Comparison of ENCODE assay signal across 1 cellular context in genomic region chr19:55581828-55582223, GRCh38.
TF ChIP-seq lines count a peak whose summit lies in the region.

No MANE protein-coding gene starts in this region.

TF ChIP-seq in HepG2, 621 proteins besides CTCF, POLR2A, EP300 and RAD21:
- 0 out of 2 replicates have a peak, but pooled peaks have one; percentile 11 for TF ChIP-seq PBX2 (CRISPR knock-in tag; IDR thresholded peaks at IDR 0.05)
- TF ChIP-seq PAWR (CRISPR knock-in tag; IDR thresholded peaks at IDR 0.05; ENCODE audit: borderline replicate concordance) = no peak
- 0 out of 2 replicates have a peak, but pooled peaks have one; percentile 7 for TF ChIP-seq CSRNP1 (CRISPR knock-in tag; IDR thresholded peaks at IDR 0.05)
- TF ChIP-seq ZNF644 (CRISPR knock-in tag; IDR thresholded peaks at IDR 0.05; ENCODE audit: low read depth) = 0 out of 2 replicates have a peak, but pooled peaks have one; percentile 11
- TF ChIP-seq CREB1 (IDR thresholded peaks at IDR 0.05) = no peak
- TF ChIP-seq CREB1 (CRISPR knock-in tag; IDR thresholded peaks at IDR 0.05) = peak; percentile 6
- no peak for TF ChIP-seq RFX5 (IDR thresholded peaks at IDR 0.05; ENCODE audit: low read depth, low read length)
- 0 out of 2 replicates have a peak, but pooled peaks have one; percentile 37 for TF ChIP-seq ZNF30 (CRISPR knock-in tag; IDR thresholded peaks at IDR 0.05)
- no peak for TF ChIP-seq ZNF598 (CRISPR knock-in tag; IDR thresholded peaks at IDR 0.05; ENCODE audit: borderline replicate concordance)
- TF ChIP-seq, protein P1, sequence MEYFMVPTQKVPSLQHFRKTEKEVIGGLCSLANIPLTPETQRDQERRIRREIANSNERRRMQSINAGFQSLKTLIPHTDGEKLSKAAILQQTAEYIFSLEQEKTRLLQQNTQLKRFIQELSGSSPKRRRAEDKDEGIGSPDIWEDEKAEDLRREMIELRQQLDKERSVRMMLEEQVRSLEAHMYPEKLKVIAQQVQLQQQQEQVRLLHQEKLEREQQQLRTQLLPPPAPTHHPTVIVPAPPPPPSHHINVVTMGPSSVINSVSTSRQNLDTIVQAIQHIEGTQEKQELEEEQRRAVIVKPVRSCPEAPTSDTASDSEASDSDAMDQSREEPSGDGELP (IDR thresholded peaks at IDR 0.05; ENCODE audit: borderline replicate concordance, low read depth) = peak; percentile 82
- TF ChIP-seq DPF2 (CRISPR knock-in tag; IDR thresholded peaks at IDR 0.05; ENCODE audit: borderline replicate concordance, low read depth) = no peak
- TF ChIP-seq LCORL (IDR thresholded peaks at IDR 0.05) = no peak
- peak; percentile 54; the same call in 1 of the 2 replicates for TF ChIP-seq LCORL (CRISPR knock-in tag; IDR thresholded peaks at IDR 0.05)
- TF ChIP-seq SOX13 (IDR thresholded peaks at IDR 0.05) = no peak
- peak in 1 of 2 experiments; percentile 52; a peak in 1 of 4 replicates for TF ChIP-seq SOX13 (CRISPR knock-in tag; conservative IDR thresholded peaks at IDR 0.05 in 1 of 2, IDR thresholded peaks at IDR 0.05 in 1 of 2)
- 0 out of 2 replicates have a peak, but pooled peaks have one; percentile 5 for TF ChIP-seq FOXA3 (CRISPR knock-in tag; IDR thresholded peaks at IDR 0.05)
- TF ChIP-seq TEAD3 (CRISPR knock-in tag; optimal IDR thresholded peaks at IDR 0.05; ENCODE audit: borderline replicate concordance) = peak; percentile 78
- 0 out of 2 replicates have a peak, but pooled peaks have one; percentile 5 for TF ChIP-seq MAFF (IDR thresholded peaks at IDR 0.05; ENCODE audit: low read depth, low read length)
- 0 out of 2 replicates have a peak, but pooled peaks have one; percentile 13 for TF ChIP-seq ZSCAN9 (CRISPR knock-in tag; IDR thresholded peaks at IDR 0.05; ENCODE audit: borderline replicate concordance)
- TF ChIP-seq, protein P2, sequence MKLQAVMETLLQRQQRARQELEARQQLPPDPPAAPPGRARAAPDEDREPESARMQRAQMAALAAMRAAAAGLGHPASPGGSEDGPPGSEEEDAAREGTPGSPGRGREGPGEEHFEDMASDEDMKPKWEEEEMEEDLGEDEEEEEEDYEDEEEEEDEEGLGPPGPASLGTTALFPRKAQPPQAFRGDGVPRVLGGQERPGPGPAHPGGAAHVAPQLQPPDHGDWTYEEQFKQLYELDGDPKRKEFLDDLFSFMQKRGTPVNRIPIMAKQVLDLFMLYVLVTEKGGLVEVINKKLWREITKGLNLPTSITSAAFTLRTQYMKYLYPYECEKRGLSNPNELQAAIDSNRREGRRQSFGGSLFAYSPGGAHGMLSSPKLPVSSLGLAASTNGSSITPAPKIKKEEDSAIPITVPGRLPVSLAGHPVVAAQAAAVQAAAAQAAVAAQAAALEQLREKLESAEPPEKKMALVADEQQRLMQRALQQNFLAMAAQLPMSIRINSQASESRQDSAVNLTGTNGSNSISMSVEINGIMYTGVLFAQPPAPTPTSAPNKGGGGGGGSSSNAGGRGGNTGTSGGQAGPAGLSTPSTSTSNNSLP (IDR thresholded peaks at IDR 0.05; ENCODE audit: low read depth, low read length) = peak; percentile 93
- peak; percentile 55 for TF ChIP-seq SRF (IDR thresholded peaks at IDR 0.05; ENCODE audit: low read depth, low read length)
- TF ChIP-seq SP5 (CRISPR knock-in tag; IDR thresholded peaks at IDR 0.05; ENCODE audit: borderline replicate concordance, low read depth) = 0 out of 2 replicates have a peak, but pooled peaks have one; percentile 22
- no peak for TF ChIP-seq RELA (CRISPR knock-in tag; IDR thresholded peaks at IDR 0.05)
- peak; percentile 55; the same call in 1 of the 2 replicates for TF ChIP-seq TBX3 (IDR thresholded peaks at IDR 0.05; ENCODE audit: borderline replicate concordance)
- TF ChIP-seq SOX5 (CRISPR knock-in tag; IDR thresholded peaks at IDR 0.05; ENCODE audit: borderline replicate concordance) = peak; percentile 45; the same call in 1 of the 2 replicates
